ENCODE assay signal across 20 cellular contexts in the genomic region with DNA sequence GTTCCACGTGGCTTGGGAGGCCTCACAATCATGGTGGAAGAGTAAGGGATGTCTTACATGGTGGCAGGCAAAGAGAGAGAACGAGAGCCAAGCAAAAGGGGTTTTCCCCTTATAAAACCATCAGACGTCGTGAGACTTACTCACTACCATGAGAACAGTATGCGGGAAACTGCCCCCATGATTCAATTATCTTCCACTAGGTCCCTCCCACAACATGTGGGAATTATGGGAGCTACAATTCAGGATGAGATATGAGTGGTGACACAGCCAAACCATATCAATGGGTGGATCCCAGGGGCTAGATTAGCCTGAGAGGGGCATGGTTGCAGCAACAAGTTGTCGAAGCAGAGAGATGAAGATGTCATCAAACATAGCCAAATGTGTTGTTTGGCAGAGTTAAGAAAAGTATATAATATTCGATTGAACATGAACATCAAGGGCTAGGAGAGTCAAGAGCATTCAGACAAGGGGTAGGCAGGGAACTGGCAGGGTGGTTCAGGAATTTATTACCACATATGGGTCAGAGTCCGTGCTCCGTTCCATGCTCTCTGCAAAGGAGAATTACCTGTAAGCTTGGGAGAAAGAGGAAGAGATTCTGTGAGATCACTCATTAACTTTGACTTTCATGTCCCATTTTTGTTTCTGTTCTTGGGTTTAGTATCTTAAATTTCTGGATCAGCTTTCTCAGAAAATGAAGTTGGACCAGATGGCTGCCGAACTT.
"Had no signal": no experiment of that assay in that cellular context is flagged by ENCODE, and none has a peak within 500 bp of the region (broad histone marks: within the 10 kb centered on the region; RNA-seq: fewer than 3 reads in every experiment).

No MANE protein-coding gene starts in this region.

- H3K4me3 ChIP-seq: esophagus squamous epithelium, gastroesophageal sphincter, left ventricle myocardium inferior, lower lobe of right lung, psoas muscle had no signal

- ATAC-seq: effector memory CD8-positive, alpha-beta T cell; gastroesophageal sphincter; lower lobe of right lung; psoas muscle; sciatic nerve had no signal

- DNase-seq: effector memory CD8-positive, alpha-beta T cell; esophagus squamous epithelium; foreskin fibroblast; glutamatergic neuron; immature natural killer cell; left ventricle myocardium inferior; lower lobe of right lung; mesenchymal stem cell; midbrain; naive B cell; occipital lobe; psoas muscle; retina; stimulated activated naive CD4-positive, alpha-beta T cell treated with Interleukin-2 at 50 U/mL for 16 hours had no signal

- H3K27ac ChIP-seq: esophagus squamous epithelium, gastroesophageal sphincter, left ventricle myocardium inferior, lower lobe of right lung, psoas muscle had no signal

- FAIRE-seq: keratinocyte, urothelium cell line had no signal

- H3K4me3 Mint-ChIP-seq: effector memory CD8-positive, alpha-beta T cell; immature natural killer cell; naive B cell; nephron; type B pancreatic cell had no signal

- H3K4me1 Mint-ChIP-seq: immature natural killer cell had no signal

- H3K9me3 ChIP-seq: psoas muscle had no signal

- H3K4me1 ChIP-seq: esophagus squamous epithelium, gastroesophageal sphincter, left ventricle myocardium inferior, lower lobe of right lung, psoas muscle had no signal

- H3K27me3 ChIP-seq: esophagus squamous epithelium, gastroesophageal sphincter had no signal

- H3K36me3 Mint-ChIP-seq: immature natural killer cell, naive B cell, type B pancreatic cell had no signal

- H3K27ac Mint-ChIP-seq: effector memory CD8-positive, alpha-beta T cell; immature natural killer cell; naive B cell; nephron; type B pancreatic cell had no signal

- H3K36me3 ChIP-seq: esophagus squamous epithelium, gastroesophageal sphincter, left ventricle myocardium inferior, lower lobe of right lung had no signal
